ENCODE assay signal across 11 cellular contexts in the genomic region with DNA sequence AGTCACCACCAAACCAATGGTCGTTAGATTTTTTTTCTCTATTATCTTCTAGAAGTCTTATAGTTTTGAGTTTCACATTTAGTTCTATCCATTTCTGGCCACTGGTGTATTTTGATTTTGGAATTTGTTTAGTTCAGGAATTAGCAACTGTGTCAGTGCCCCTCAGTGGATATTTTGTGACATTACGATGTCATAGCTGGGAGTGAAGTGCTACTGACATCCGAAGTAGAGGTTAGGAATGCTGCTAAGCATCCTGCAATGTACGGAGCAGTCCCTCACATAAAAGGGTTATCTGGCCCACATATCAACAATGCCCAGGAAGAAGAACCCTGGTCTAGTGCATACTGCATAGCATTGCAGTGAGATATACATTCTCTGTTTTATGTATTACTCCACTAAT.
DNase-seq lines count a peak whose midpoint lies in the region; ATAC-seq and TF ChIP-seq lines count a peak whose summit lies in the region.
"Had no signal": no experiment of that assay in that cellular context is flagged by ENCODE, and none has a peak within 500 bp of the region (broad histone marks: within the 10 kb centered on the region; RNA-seq: fewer than 3 reads in every experiment).

No MANE protein-coding gene starts in this region.

- H3K4me3 ChIP-seq in right atrium auricular region (no peak overlapping the region), PC-3 (ENCODE audit: low read length) (no peak overlapping the region)
- H3K4me3 ChIP-seq: HAP-1, ovary had no signal

- TF ChIP-seq CTCF in right atrium auricular region (IDR thresholded peaks at IDR 0.05) (peak in 1 of 2 donors; percentile 35), PC-3 (conservative IDR thresholded peaks at IDR 0.05; ENCODE audit: low read depth, low read length) (peak; percentile 45), foreskin keratinocyte (conservative IDR thresholded peaks at IDR 0.05) (peak; percentile 60), type B pancreatic cell (conservative IDR thresholded peaks at IDR 0.05) (peak; percentile 56)

- no peaks in the 10 kb centered on the region for H3K4me1 Mint-ChIP-seq in type B pancreatic cell (ENCODE audit: unreplicated experiment)
- no peaks in the 10 kb centered on the region for H3K4me1 Mint-ChIP-seq in stimulated activated naive B cell treated with anti-CD40 and anti-IgM and Interleukin-4, amounts not matched to agents 10 μg/mL and 1 μg/mL and 100 μg/mL, for 72 hours
- no peaks in the 10 kb centered on the region for H3K4me1 Mint-ChIP-seq in immature natural killer cell
- H3K4me1 Mint-ChIP-seq in activated CD4-positive, alpha-beta T cell treated with anti-CD3 and anti-CD28 coated beads, Interleukin-2, amount 10 ng/mL, durations not matched to agents 24 days and 14 days, result no peaks in the 10 kb centered on the region

- H3K9me3 Mint-ChIP-seq in type B pancreatic cell (peaks cover 11% of the 10 kb centered on the region), immature natural killer cell (peaks cover 6 to 20% (median 14%) of the 10 kb centered on the region in 6 donors)
- H3K9me3 Mint-ChIP-seq in stimulated activated naive B cell treated with anti-CD40 and anti-IgM and Interleukin-4, amounts not matched to agents 10 μg/mL and 1 μg/mL and 100 μg/mL, for 72 hours, result peaks cover 13 to 18% of the 10 kb centered on the region in 2 donors
- H3K9me3 Mint-ChIP-seq in activated CD4-positive, alpha-beta T cell treated with anti-CD3 and anti-CD28 coated beads, Interleukin-2, amount 10 ng/mL, durations not matched to agents 24 days and 14 days, result peaks cover 5% of the 10 kb centered on the region

- H3K4me2 ChIP-seq in PC-3 (ENCODE audit: low read length), result no peak overlapping the region

- CTCF ChIA-PET in PC-3 (lab: Charles Lee), result no interaction called here

- H3K9ac ChIP-seq in PC-3 (ENCODE audit: low read length), result no peak overlapping the region

- POLR2A ChIA-PET in PC-3 (lab: Charles Lee; ENCODE audit: unreplicated experiment), result no interaction called here

- intact Hi-C loops in left cardiac atrium (cut with DNase I) (loop anchor here in 1 of 2 donors (5.0 kb wide), 1 partner anchor 92 kb away; no protein-coding TSS in a partner anchor), PC-3 (cut with micrococcal nuclease) (no loop called here)
- intact Hi-C loops in activated CD4-positive, alpha-beta T cell treated with anti-CD3 and anti-CD28 coated beads, Interleukin-2, amount 10 ng/mL, durations not matched to agents 24 days and 14 days (cut with micrococcal nuclease), result no loop called here

- H3K27ac Mint-ChIP-seq in type B pancreatic cell, result no peak overlapping the region
- H3K27ac Mint-ChIP-seq in stimulated activated naive B cell treated with anti-CD40 and anti-IgM and Interleukin-4, amounts not matched to agents 10 μg/mL and 1 μg/mL and 100 μg/mL, for 72 hours, result no peak overlapping the region
- no peak overlapping the region for H3K27ac Mint-ChIP-seq in immature natural killer cell
- H3K27ac Mint-ChIP-seq in activated CD4-positive, alpha-beta T cell treated with anti-CD3 and anti-CD28 coated beads, Interleukin-2, amount 10 ng/mL, durations not matched to agents 24 days and 14 days, result no peak overlapping the region

- H3K36me3 Mint-ChIP-seq in type B pancreatic cell (peaks cover 4% of the 10 kb centered on the region), immature natural killer cell (no peaks in the 10 kb centered on the region)
- no peaks in the 10 kb centered on the region for H3K36me3 Mint-ChIP-seq in stimulated activated naive B cell treated with anti-CD40 and anti-IgM and Interleukin-4, amounts not matched to agents 10 μg/mL and 1 μg/mL and 100 μg/mL, for 72 hours
- H3K36me3 Mint-ChIP-seq in activated CD4-positive, alpha-beta T cell treated with anti-CD3 and anti-CD28 coated beads, Interleukin-2, amount 10 ng/mL, durations not matched to agents 24 days and 14 days (ENCODE audit: low read depth), result no peaks in the 10 kb centered on the region

- H3K27me3 ChIP-seq in right atrium auricular region (no peaks in the 10 kb centered on the region), PC-3 (ENCODE audit: low read length) (no peaks in the 10 kb centered on the region), foreskin keratinocyte (no peaks in the 10 kb centered on the region)
- H3K27me3 ChIP-seq: ovary had no signal

- H3K9me2 ChIP-seq in PC-3 (replicated peaks; ENCODE audit: low read length), result no peaks in the 10 kb centered on the region

- peaks cover 0 to 20% of the 10 kb centered on the region in 2 donors for H3K9me3 ChIP-seq in right atrium auricular region
- H3K9me3 ChIP-seq in PC-3 (ENCODE audit: low read length), result no peaks in the 10 kb centered on the region
- H3K9me3 ChIP-seq: HAP-1 had no signal

- H3K27ac ChIP-seq in right atrium auricular region (no peak overlapping the region), PC-3 (ENCODE audit: low read length) (no peak overlapping the region), foreskin keratinocyte (no peak overlapping the region)
- H3K27ac ChIP-seq: ovary had no signal

- BruUV-seq in PC-3 (replicated peaks; lab: Mats Ljungman, UMichigan), result no TSS peak

- no peaks in the 10 kb centered on the region for H3K79me2 ChIP-seq in PC-3 (ENCODE audit: low read length)

- no peaks in the 10 kb centered on the region for H4K20me1 ChIP-seq in PC-3 (ENCODE audit: low read length)

- H3K4me1 ChIP-seq in right atrium auricular region (no peaks in the 10 kb centered on the region), PC-3 (ENCODE audit: insufficient read depth, low read length) (0 out of 2 replicates have a peak, but pooled peaks cover 2% of the 10 kb centered on the region), foreskin keratinocyte (no peaks in the 10 kb centered on the region)
- H3K4me1 ChIP-seq: HAP-1 had no signal

- no peak overlapping the region for H2AFZ ChIP-seq in PC-3 (ENCODE audit: low read length)

- peak; percentile 45 to 61 for ATAC-seq in left cardiac atrium
- ATAC-seq in PC-3, result no peak
- ATAC-seq in foreskin keratinocyte, result peak; percentile 39
- ATAC-seq in stimulated activated naive B cell treated with anti-CD40 and anti-IgM and Interleukin-4, amounts not matched to agents 10 μg/mL and 1 μg/mL and 100 μg/mL, for 72 hours (replicated peaks), result no peak

- H3F3A ChIP-seq in PC-3 (ENCODE audit: low read length, unreplicated experiment), result no peaks in the 10 kb centered on the region

- no peaks in the 10 kb centered on the region for H3K27me3 Mint-ChIP-seq in type B pancreatic cell
- no peaks in the 10 kb centered on the region for H3K27me3 Mint-ChIP-seq in stimulated activated naive B cell treated with anti-CD40 and anti-IgM and Interleukin-4, amounts not matched to agents 10 μg/mL and 1 μg/mL and 100 μg/mL, for 72 hours
- H3K27me3 Mint-ChIP-seq in immature natural killer cell (ENCODE audit: low read depth in 3 of 3), result peaks cover 0 to 3% (median 3%) of the 10 kb centered on the region in 3 donors
- H3K27me3 Mint-ChIP-seq in activated CD4-positive, alpha-beta T cell treated with anti-CD3 and anti-CD28 coated beads, Interleukin-2, amount 10 ng/mL, durations not matched to agents 24 days and 14 days, result no peaks in the 10 kb centered on the region

- H3K4me3 Mint-ChIP-seq in type B pancreatic cell (no peak overlapping the region), immature natural killer cell (no peak overlapping the region)
- no peak overlapping the region for H3K4me3 Mint-ChIP-seq in stimulated activated naive B cell treated with anti-CD40 and anti-IgM and Interleukin-4, amounts not matched to agents 10 μg/mL and 1 μg/mL and 100 μg/mL, for 72 hours
- H3K4me3 Mint-ChIP-seq in activated CD4-positive, alpha-beta T cell treated with anti-CD3 and anti-CD28 coated beads, Interleukin-2, amount 10 ng/mL, durations not matched to agents 24 days and 14 days, result no peak overlapping the region

- DNase-seq in left cardiac atrium (no peak), right atrium auricular region (ENCODE audit: low spot score) (no peak), PC-3 (peak; percentile 27), foreskin keratinocyte (peak in 1 of 2 donors; percentile 27), type B pancreatic cell (ENCODE audit: extremely low spot score, unreplicated experiment) (no peak), immature natural killer cell (no peak)
- no peak for DNase-seq in stimulated activated naive B cell treated with anti-CD40 and anti-IgM and Interleukin-4, amounts not matched to agents 10 μg/mL and 1 μg/mL and 100 μg/mL, for 72 hours
- no peak for DNase-seq in activated CD4-positive, alpha-beta T cell treated with anti-CD3 and anti-CD28 coated beads, Interleukin-2, amount 10 ng/mL, durations not matched to agents 24 days and 14 days
- DNase-seq: central memory CD4-positive, alpha-beta T cell; ovary had no signal

- H3K36me3 ChIP-seq in right atrium auricular region (no peaks in the 10 kb centered on the region), PC-3 (ENCODE audit: low read depth, low read length) (no peaks in the 10 kb centered on the region)
- H3K36me3 ChIP-seq: HAP-1, ovary had no signal

Comparison
In these comparisons a context has a peak if more than half of its experiments do, and no peak if none do; other contexts are left out.
1. ATAC-seq: peak in left cardiac atrium (2 of 2) and foreskin keratinocyte (single experiment); none in PC-3 (single experiment) and stimulated activated naive B cell treated with anti-CD40 and anti-IgM and Interleukin-4, amounts not matched to agents 10 μg/mL and 1 μg/mL and 100 μg/mL, for 72 hours (0 of 2).